In genomic region chr6:86456786-86457185, GRCh38 we compare ENCODE assay signal across 22 cellular contexts.
DNase-seq lines count a peak whose midpoint lies in the region; ATAC-seq, FAIRE-seq and TF ChIP-seq lines count a peak whose summit lies in the region.
"Had no signal": no experiment of that assay in that cellular context is flagged by ENCODE, and none has a peak within 500 bp of the region (broad histone marks: within the 10 kb centered on the region; RNA-seq: fewer than 3 reads in every experiment).

No MANE protein-coding gene starts in this region.

- CTCF ChIA-PET in A673 (lab: Charles Lee), result no interaction called here

- peak; percentile 23 for FAIRE-seq in bronchial epithelial cell (lab: Jason Lieb, UNC)
- FAIRE-seq: G401.6, GM12892, H1 had no signal

- no peak overlapping the region for H3K4me2 ChIP-seq in neural progenitor cell
- H3K4me2 ChIP-seq: BLaER1 had no signal

- no peak overlapping the region for H2AFZ ChIP-seq in neural progenitor cell (replicated peaks)
- H2AFZ ChIP-seq: GM23248 had no signal

- TF ChIP-seq POLR2A in esophagus muscularis mucosa (IDR thresholded peaks at IDR 0.05; ENCODE audit: low read depth), result no peak

- H3K27me3 Mint-ChIP-seq in neural progenitor cell (ENCODE audit: insufficient read depth, low read depth), result no peaks in the 10 kb centered on the region
- H3K27me3 Mint-ChIP-seq: B cell; CD4-positive, CD25-positive, alpha-beta regulatory T cell had no signal

- no peak overlapping the region for H3K9ac ChIP-seq in neural progenitor cell
- H3K9ac ChIP-seq: BLaER1, GM23248 had no signal

- H3K9me3 ChIP-seq in esophagus muscularis mucosa, result no peaks in the 10 kb centered on the region
- no peaks in the 10 kb centered on the region for H3K9me3 ChIP-seq in neural progenitor cell (ENCODE audit: low read depth)
- H3K9me3 ChIP-seq in A673 (ENCODE audit: low read depth, low read length, poor library complexity, severe bottlenecking), result peaks cover 9% of the 10 kb centered on the region
- H3K9me3 ChIP-seq: Caco-2 had no signal

- H3K27ac Mint-ChIP-seq in neural progenitor cell, result peak overlapping the region; percentile 12
- H3K27ac Mint-ChIP-seq: B cell; CD4-positive, CD25-positive, alpha-beta regulatory T cell; CD8-positive, alpha-beta T cell had no signal

- no peak overlapping the region for H3K4me3 Mint-ChIP-seq in neural progenitor cell
- H3K4me3 Mint-ChIP-seq: B cell; CD4-positive, CD25-positive, alpha-beta regulatory T cell; CD8-positive, alpha-beta T cell had no signal

- no peaks in the 10 kb centered on the region for H3K4me1 Mint-ChIP-seq in neural progenitor cell
- H3K4me1 Mint-ChIP-seq: B cell; CD4-positive, CD25-positive, alpha-beta regulatory T cell had no signal

- ATAC-seq in HG03097 (IDR thresholded peaks at IDR 0.05; ENCODE audit: low FRiP score, unreplicated experiment), result no peak
- ATAC-seq: CD8-positive, alpha-beta T cell had no signal

- no peak for TF ChIP-seq EP300 in esophagus muscularis mucosa (IDR thresholded peaks at IDR 0.05)

- no TSS peak for BruUV-seq in A673 (replicated peaks; lab: Mats Ljungman, UMichigan)

- H3K27me3 ChIP-seq in bronchial epithelial cell (ENCODE audit: control insufficient read depth, insufficient read depth, low read length) (no peaks in the 10 kb centered on the region), esophagus muscularis mucosa (no peaks in the 10 kb centered on the region), neural progenitor cell (no peaks in the 10 kb centered on the region), A673 (replicated peaks; ENCODE audit: insufficient read depth, low read depth, low read length, poor library complexity) (no peaks in the 10 kb centered on the region)
- H3K27me3 ChIP-seq: BLaER1 had no signal

- H3K4me1 ChIP-seq in esophagus muscularis mucosa (no peaks in the 10 kb centered on the region), neural progenitor cell (no peaks in the 10 kb centered on the region), A673 (ENCODE audit: insufficient read depth, low read length, poor library complexity, severe bottlenecking) (no peaks in the 10 kb centered on the region)
- H3K4me1 ChIP-seq: Caco-2 had no signal

- no peaks in the 10 kb centered on the region for H3K79me2 ChIP-seq in neural progenitor cell (ENCODE audit: low read depth)

- H3K4me3 ChIP-seq in bronchial epithelial cell (ENCODE audit: low read depth, low read length) (no peak overlapping the region), esophagus muscularis mucosa (no peak overlapping the region), neural progenitor cell (no peak overlapping the region), A673 (ENCODE audit: low read depth, low read length, poor library complexity, severe bottlenecking) (no peak overlapping the region)
- H3K4me3 ChIP-seq: BLaER1, GM23248 had no signal

- H3K36me3 Mint-ChIP-seq in neural progenitor cell, result peaks cover 1% of the 10 kb centered on the region
- H3K36me3 Mint-ChIP-seq: CD4-positive, CD25-positive, alpha-beta regulatory T cell; CD8-positive, alpha-beta T cell had no signal

- DNase-seq in G401 (ENCODE audit: low spot score) (peak; percentile 78), bronchial epithelial cell (ENCODE audit: low read depth) (no peak), esophagus muscularis mucosa (ENCODE audit: extremely low spot score) (peak; percentile 12), neural progenitor cell (ENCODE audit: low spot score) (no peak), T-helper 9 cell (no peak), A673 (ENCODE audit: low spot score) (no peak), inferior parietal cortex (ENCODE audit: extremely low spot score) (no peak)
- DNase-seq: Caco-2; CD4-positive, CD25-positive, alpha-beta regulatory T cell; CD8-positive, alpha-beta T cell; DMS153; DMS79 treated with DMSO at 0.1 percent for 48 hours; GM23248; H7; HCEC 1CT had no signal

- in situ Hi-C loops in G401 (cut with HindIII; ENCODE audit: low sequenced_read_pairs), result no loop called here

- H3K36me3 ChIP-seq in bronchial epithelial cell (ENCODE audit: control insufficient read depth, insufficient read depth, low read length), result no peaks in the 10 kb centered on the region
- no peaks in the 10 kb centered on the region for H3K36me3 ChIP-seq in esophagus muscularis mucosa
- no peaks in the 10 kb centered on the region for H3K36me3 ChIP-seq in neural progenitor cell
- no peaks in the 10 kb centered on the region for H3K36me3 ChIP-seq in A673 (ENCODE audit: insufficient read depth, low read length, poor library complexity, severe bottlenecking)
- H3K36me3 ChIP-seq: BLaER1 had no signal

- intact Hi-C loops in esophagus muscularis mucosa (cut with DNase I) (no loop called here), A673 (cut with micrococcal nuclease; ENCODE audit: unreplicated experiment) (no loop called here)

- TF ChIP-seq CTCF in bronchial epithelial cell (IDR thresholded peaks at IDR 0.05; ENCODE audit: insufficient read depth, low read length, severe bottlenecking) (no peak), esophagus muscularis mucosa (IDR thresholded peaks at IDR 0.05) (no peak), neural progenitor cell (IDR thresholded peaks at IDR 0.05) (no peak), A673 (conservative IDR thresholded peaks at IDR 0.05; ENCODE audit: low read depth, low read length) (no peak)

- H3K9me3 Mint-ChIP-seq in neural progenitor cell, result peaks cover 15% of the 10 kb centered on the region

- H3F3A ChIP-seq in neural progenitor cell (ENCODE audit: low read depth), result no peaks in the 10 kb centered on the region

- H4K20me1 ChIP-seq in neural progenitor cell (ENCODE audit: low read depth), result no peaks in the 10 kb centered on the region
- H4K20me1 ChIP-seq: BLaER1 had no signal

- POLR2A ChIA-PET in A673 (lab: Charles Lee; ENCODE audit: low non-redundant PET), result no interaction called here

- H3K27ac ChIP-seq in esophagus muscularis mucosa (replicated peaks in 1 of 4), result no peak overlapping the region
- H3K27ac ChIP-seq in neural progenitor cell, result no peak overlapping the region
- H3K27ac ChIP-seq in A673 (ENCODE audit: low read depth, low read length, poor library complexity, severe bottlenecking), result no peak overlapping the region
- H3K27ac ChIP-seq: BLaER1, C4-2B, GM23248 had no signal

Comparison
In these comparisons a context has a peak if more than half of its experiments do, and no peak if none do; other contexts are left out.
1. DNase-seq: peak in G401 (single experiment) and esophagus muscularis mucosa (single experiment); none in bronchial epithelial cell (single experiment), neural progenitor cell (single experiment), T-helper 9 cell (single experiment), A673 (single experiment) and inferior parietal cortex (single experiment).